In genomic region chr3:141960731-141961130, GRCh38 we compare ENCODE assay signal across 14 cellular contexts.
DNase-seq lines count a peak whose midpoint lies in the region; ATAC-seq and TF ChIP-seq lines count a peak whose summit lies in the region.
"Had no signal": no experiment of that assay in that cellular context is flagged by ENCODE, and none has a peak within 500 bp of the region (broad histone marks: within the 10 kb centered on the region; RNA-seq: fewer than 3 reads in every experiment).

No MANE protein-coding gene starts in this region.

- no peaks in the 10 kb centered on the region for H3K9me3 Mint-ChIP-seq in natural killer cell treated with Interleukin-12 subunit alpha and Interleukin-12 subunit beta and Interleukin-15 and Interleukin-18, amount 100 ng/mL, for 72 hours
- H3K9me3 Mint-ChIP-seq in H9, result no peaks in the 10 kb centered on the region
- H3K9me3 Mint-ChIP-seq: memory B cell had no signal

- no peak overlapping the region for H4K8ac ChIP-seq in H9 (replicated peaks; ENCODE audit: insufficient read length, low read depth, low read length)

- H3K4me1 Mint-ChIP-seq in natural killer cell treated with Interleukin-12 subunit alpha and Interleukin-12 subunit beta and Interleukin-15 and Interleukin-18, amount 100 ng/mL, for 72 hours (ENCODE audit: low read depth in 2 of 2), result peaks cover 0 to 4% of the 10 kb centered on the region in 2 donors
- H3K4me1 Mint-ChIP-seq in H9, result 0 out of 4 replicates have a peak, but pooled peaks cover 0 to 2% of the 10 kb centered on the region in 2 experiments
- H3K4me1 Mint-ChIP-seq: activated CD4-positive, alpha-beta T cell treated with anti-CD3 and anti-CD28 coated beads for 36 hours; memory B cell had no signal

- H3T11ph ChIP-seq in H9 (ENCODE audit: low read length), result no peak overlapping the region

- no peak overlapping the region for H4K91ac ChIP-seq in H9 (ENCODE audit: insufficient read length, low read depth, low read length)

- H3K18ac ChIP-seq in H9 (ENCODE audit: insufficient read length, low read depth, low read length), result no peak overlapping the region

- no peak overlapping the region for H3K27ac Mint-ChIP-seq in natural killer cell treated with Interleukin-12 subunit alpha and Interleukin-12 subunit beta and Interleukin-15 and Interleukin-18, amount 100 ng/mL, for 72 hours
- no peak overlapping the region for H3K27ac Mint-ChIP-seq in H9
- H3K27ac Mint-ChIP-seq: activated CD4-positive, alpha-beta T cell treated with anti-CD3 and anti-CD28 coated beads for 36 hours; memory B cell had no signal

- H3K4me2 ChIP-seq in H9 (ENCODE audit: insufficient read depth, insufficient read length, low read length), result no peak overlapping the region

- no peak for ATAC-seq in natural killer cell treated with Interleukin-12 subunit alpha and Interleukin-12 subunit beta and Interleukin-15 and Interleukin-18, amount 100 ng/mL, for 72 hours
- ATAC-seq: activated CD4-positive, alpha-beta T cell treated with anti-CD3 and anti-CD28 coated beads for 36 hours had no signal

- H2BK120ac ChIP-seq in H9 (ENCODE audit: low read depth, low read length, poor library complexity, severe bottlenecking), result no peak overlapping the region

- no peak overlapping the region for H2AFZ ChIP-seq in H9 (ENCODE audit: low read length)

- no peaks in the 10 kb centered on the region for H3K27me3 ChIP-seq in esophagus muscularis mucosa
- no peaks in the 10 kb centered on the region for H3K27me3 ChIP-seq in H9 (ENCODE audit: insufficient read depth, low read length)
- H3K27me3 ChIP-seq: upper lobe of left lung had no signal

- no peak overlapping the region for H4K5ac ChIP-seq in H9 (ENCODE audit: insufficient read length, low read depth, low read length)

- no peaks in the 10 kb centered on the region for H3K79me1 ChIP-seq in H9 (ENCODE audit: insufficient read depth, low read depth, low read length, poor library complexity, severe bottlenecking)

- H2BK15ac ChIP-seq in H9 (ENCODE audit: low read depth, low read length), result no peak overlapping the region

- DNase-seq in A172 (ENCODE audit: low spot score) (peak; percentile 28), LHCN-M2 (ENCODE audit: low read depth) (peak; percentile 50), esophagus muscularis mucosa (ENCODE audit: extremely low spot score) (no peak), myocyte (ENCODE audit: low read depth) (peak; percentile 28), cerebellum (ENCODE audit: low spot score) (no peak), H9 (no peak), SHP77 treated with DMSO at 0.1 percent for 48 hours (lab: John Stamatoyannopoulos, UW) (no peak)
- DNase-seq in natural killer cell treated with Interleukin-12 subunit alpha and Interleukin-12 subunit beta and Interleukin-15 and Interleukin-18, amount 100 ng/mL, for 72 hours (ENCODE audit: low spot score), result no peak
- DNase-seq: activated CD4-positive, alpha-beta T cell treated with anti-CD3 and anti-CD28 coated beads for 36 hours; activated gamma-delta T cell treated with Interleukin-2 at 50 U/mL for 16 hours; DMS53; NCI-H526; upper lobe of left lung had no signal

- H3K36me3 ChIP-seq in esophagus muscularis mucosa, result peaks cover 0 to 34% (median 14%) of the 10 kb centered on the region in 4 donors

- intact Hi-C loops in esophagus muscularis mucosa (cut with DNase I), result loop anchor here (5.0 to 10.0 kb wide), 2 partner anchors 164 to 317 kb away; no protein-coding TSS in a partner anchor

- no peak overlapping the region for H3K23ac ChIP-seq in H9 (ENCODE audit: insufficient read length, low read depth, low read length)

- no peaks in the 10 kb centered on the region for H4K20me1 ChIP-seq in H9 (ENCODE audit: control insufficient read depth, insufficient read depth, insufficient read length)

- no peak overlapping the region for H3K9ac ChIP-seq in H9 (ENCODE audit: extremely low read depth, insufficient read length, low read length)

- H3K9me3 ChIP-seq in esophagus muscularis mucosa, result no peaks in the 10 kb centered on the region
- no peaks in the 10 kb centered on the region for H3K9me3 ChIP-seq in H9 (ENCODE audit: control insufficient read depth, low read depth, low read length)
- H3K9me3 ChIP-seq: upper lobe of left lung had no signal

- H2BK20ac ChIP-seq in H9 (ENCODE audit: low read depth, low read length, poor library complexity, severe bottlenecking), result no peak overlapping the region

- H3K4me1 ChIP-seq in esophagus muscularis mucosa (peaks cover 0 to 20% (median 18%) of the 10 kb centered on the region in 4 donors), H9 (ENCODE audit: insufficient read depth, low read length) (no peaks in the 10 kb centered on the region)
- H3K4me1 ChIP-seq: upper lobe of left lung had no signal

- no peak overlapping the region for H3K14ac ChIP-seq in H9 (ENCODE audit: insufficient read depth, low read length)

- no peak overlapping the region for H2BK12ac ChIP-seq in H9 (ENCODE audit: insufficient read length, low read depth, low read length)

- no peak for TF ChIP-seq POLR2A in esophagus muscularis mucosa (IDR thresholded peaks at IDR 0.05; ENCODE audit: low read depth)

- H3K27ac ChIP-seq in esophagus muscularis mucosa (replicated peaks in 1 of 4), result peak overlapping the region; percentile 35 to 74 (median 66)
- no peak overlapping the region for H3K27ac ChIP-seq in H9 (ENCODE audit: insufficient read length, low read depth, low read length)

- no peak overlapping the region for H2AK5ac ChIP-seq in H9 (ENCODE audit: insufficient read length, low read length)

- no peak overlapping the region for H3K4me3 ChIP-seq in esophagus muscularis mucosa
- H3K4me3 ChIP-seq: upper lobe of left lung had no signal

- TF ChIP-seq CTCF in esophagus muscularis mucosa (IDR thresholded peaks at IDR 0.05), result no peak
- no peak for TF ChIP-seq CTCF in H9 (conservative IDR thresholded peaks at IDR 0.05)

- 53% methylated on average over 3 of the region's 3 CpGs for WGBS in esophagus muscularis mucosa
- WGBS in H9 (ENCODE audit: extremely low coverage, insufficient read length, low lambda C conversion rate), result no CpG with 5 or more reads among the region's 3 CpGs

- no peaks in the 10 kb centered on the region for H3K79me2 ChIP-seq in H9 (ENCODE audit: insufficient read depth, low read length)

- H2BK5ac ChIP-seq in H9 (ENCODE audit: insufficient read length, low read length), result no peak overlapping the region

- no peak overlapping the region for H3K4ac ChIP-seq in H9 (ENCODE audit: low read depth, low read length)

- H3K36me3 Mint-ChIP-seq in natural killer cell treated with Interleukin-12 subunit alpha and Interleukin-12 subunit beta and Interleukin-15 and Interleukin-18, amount 100 ng/mL, for 72 hours, result no peaks in the 10 kb centered on the region
- H3K36me3 Mint-ChIP-seq in H9 (ENCODE audit: insufficient read depth in 1 of 3, low read depth in 3 of 3), result peaks cover 36 to 72% (median 70%) of the 10 kb centered on the region in 3 experiments

- TF ChIP-seq EP300 in esophagus muscularis mucosa (IDR thresholded peaks at IDR 0.05), result no peak

- no peaks in the 10 kb centered on the region for H3K23me2 ChIP-seq in H9 (ENCODE audit: insufficient read length, low read depth, low read length, poor library complexity, severe bottlenecking)

- H3K4me3 Mint-ChIP-seq in natural killer cell treated with Interleukin-12 subunit alpha and Interleukin-12 subunit beta and Interleukin-15 and Interleukin-18, amount 100 ng/mL, for 72 hours, result no peak overlapping the region
- no peak overlapping the region for H3K4me3 Mint-ChIP-seq in H9
- H3K4me3 Mint-ChIP-seq: activated CD4-positive, alpha-beta T cell treated with anti-CD3 and anti-CD28 coated beads for 36 hours; memory B cell had no signal

- no peaks in the 10 kb centered on the region for H3K27me3 Mint-ChIP-seq in natural killer cell treated with Interleukin-12 subunit alpha and Interleukin-12 subunit beta and Interleukin-15 and Interleukin-18, amount 100 ng/mL, for 72 hours
- no peaks in the 10 kb centered on the region for H3K27me3 Mint-ChIP-seq in H9 (ENCODE audit: low read depth)
- H3K27me3 Mint-ChIP-seq: activated CD4-positive, alpha-beta T cell treated with anti-CD3 and anti-CD28 coated beads for 36 hours; memory B cell had no signal

- no peak overlapping the region for H3K56ac ChIP-seq in H9 (ENCODE audit: insufficient read length, low read depth, low read length)

Comparison
In these comparisons a context has a peak if more than half of its experiments do, and no peak if none do; other contexts are left out.
1. DNase-seq: peak in A172 (single experiment), LHCN-M2 (single experiment) and myocyte (single experiment); none in esophagus muscularis mucosa (single experiment), natural killer cell treated with Interleukin-12 subunit alpha and Interleukin-12 subunit beta and Interleukin-15 and Interleukin-18, amount 100 ng/mL, for 72 hours (single experiment), cerebellum (single experiment), H9 (single experiment) and SHP77 treated with DMSO at 0.1 percent for 48 hours (single experiment).